In genomic region chr15:60916674-60917468, GRCh38 we compare ENCODE assay signal across 8 cellular contexts.
A peak's percentile ranks its signal among the peaks of the same experiment; 100 is the strongest.
DNase-seq lines count a peak whose midpoint lies in the region; ATAC-seq and TF ChIP-seq lines count a peak whose summit lies in the region.

No MANE protein-coding gene starts in this region.

- DNase-seq in AG04450 (ENCODE audit: low read depth, low spot score) (peak; percentile 54), NCI-H524 (lab: John Stamatoyannopoulos, UW) (peak; percentile 81 to 89), lower leg skin (ENCODE audit: low spot score in 2 of 2) (peak; percentile 89 to 97)
- DNase-seq in activated CD4-positive, alpha-beta T cell treated with anti-CD3 and anti-CD28 coated beads, Interleukin-2, amount 50 U/mL, for 1 hour: peak; percentile 85
- peak; percentile 72 to 76 (median 75) for DNase-seq in stimulated activated CD4-positive, alpha-beta T cell treated with anti-CD3 and anti-CD28 coated beads, TNF-alpha, amount 100 ng/mL, for 1 hour (ENCODE audit: low read depth in 3 of 3, low spot score in 1 of 3)

- H3K9me3 ChIP-seq in AG04450 (ENCODE audit: control insufficient read depth, insufficient read depth, low read length): no peaks in the 10 kb centered on the region

- CTCF ChIA-PET in AG04450 (lab: Charles Lee): interaction anchor here (0.6 to 6.5 kb wide), 54 partner anchors 9 to 917 kb away, joined by 3 to 203 read pairs (median 5); partner anchors contain the start of gene RORA

- no peaks in the 10 kb centered on the region for H3K36me3 Mint-ChIP-seq in dendritic cell treated with granulocyte-macrophage colony-stimulating factor and Interleukin-4, amounts not matched to agents 40 ng/mL and 50 ng/mL, for 4 days (ENCODE audit: low read depth)

- H3K9me3 Mint-ChIP-seq in dendritic cell treated with granulocyte-macrophage colony-stimulating factor and Interleukin-4, amounts not matched to agents 40 ng/mL and 50 ng/mL, for 4 days: no peaks in the 10 kb centered on the region

- TF ChIP-seq CTCF in AG04450 (IDR thresholded peaks at IDR 0.05; ENCODE audit: low read depth, low read length) (peak; percentile 83), lower leg skin (IDR thresholded peaks at IDR 0.05) (peak in 1 of 3 donors; percentile 52)

- H3K27ac ChIP-seq in AG04450 (ENCODE audit: low read depth, low read length): no peak overlapping the region

- no peak overlapping the region for H3K4me3 ChIP-seq in AG04450 (ENCODE audit: low read depth, low read length)
- H3K4me3 ChIP-seq in lower leg skin (ENCODE audit: low read depth, poor library complexity, severe bottlenecking): no peak overlapping the region

- ATAC-seq in GM18873 (IDR thresholded peaks at IDR 0.05; ENCODE audit: low FRiP score, unreplicated experiment) (peak; percentile 69), HG03196 (IDR thresholded peaks at IDR 0.05; ENCODE audit: unreplicated experiment) (peak; percentile 82)

- peak overlapping the region; percentile 78 for H3K27ac Mint-ChIP-seq in dendritic cell treated with granulocyte-macrophage colony-stimulating factor and Interleukin-4, amounts not matched to agents 40 ng/mL and 50 ng/mL, for 4 days

- 10 to 13% methylated on average over 8 of the region's 8 CpGs for WGBS in lower leg skin, 2 donors

- H3K4me1 Mint-ChIP-seq in dendritic cell treated with granulocyte-macrophage colony-stimulating factor and Interleukin-4, amounts not matched to agents 40 ng/mL and 50 ng/mL, for 4 days (ENCODE audit: low read depth): peaks cover 18% of the 10 kb centered on the region

- H3K27me3 Mint-ChIP-seq in dendritic cell treated with granulocyte-macrophage colony-stimulating factor and Interleukin-4, amounts not matched to agents 40 ng/mL and 50 ng/mL, for 4 days: peaks cover 8% of the 10 kb centered on the region

- TF ChIP-seq POLR2A in lower leg skin (IDR thresholded peaks at IDR 0.05): no peak

- H3K27me3 ChIP-seq in AG04450 (ENCODE audit: control insufficient read depth, insufficient read depth, low read length): peaks cover 7% of the 10 kb centered on the region

- POLR2A ChIA-PET in AG04450 (lab: Yijun Ruan, JAX): interaction anchor here (0.5 kb wide), 1 partner anchor 509 kb away, joined by 5 read pairs; no protein-coding TSS in a partner anchor

- intact Hi-C loops in dendritic cell treated with granulocyte-macrophage colony-stimulating factor and Interleukin-4, amounts not matched to agents 40 ng/mL and 50 ng/mL, for 4 days (cut with micrococcal nuclease): loop anchor here (1.0 kb wide), 1 partner anchor 332 kb away; no protein-coding TSS in a partner anchor
- intact Hi-C loops in lower leg skin (cut with DNase I; ENCODE audit: low total_unique reads): loop anchor here (5.0 kb wide), 1 partner anchor 335 kb away; no protein-coding TSS in a partner anchor

- H3K4me3 Mint-ChIP-seq in dendritic cell treated with granulocyte-macrophage colony-stimulating factor and Interleukin-4, amounts not matched to agents 40 ng/mL and 50 ng/mL, for 4 days: no peak overlapping the region
